Comparison of ENCODE assay signal across 9 cellular contexts in the genomic region with DNA sequence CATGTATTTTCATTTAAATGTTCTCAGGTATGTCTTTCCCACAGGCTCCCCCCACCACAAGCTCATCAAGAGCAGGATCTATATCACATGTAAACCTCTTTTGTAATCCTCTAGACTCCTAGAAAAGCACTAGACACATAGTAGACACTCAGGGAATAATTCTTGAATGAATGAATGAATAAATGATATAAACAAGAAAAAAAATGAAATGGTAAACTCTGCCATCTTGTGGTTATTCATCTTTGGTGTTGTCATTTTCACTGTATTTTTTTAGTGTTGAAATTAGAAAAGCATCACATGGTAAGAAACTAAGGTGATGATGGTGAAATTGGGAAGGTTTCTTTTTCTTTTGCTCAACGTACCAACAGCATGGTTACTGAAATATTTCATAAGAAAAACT. TPM values are rescaled to one million over a fixed set of nuclear protein-coding genes. Genes with fewer than 3 reads are reported as not detected.
A peak's percentile ranks its signal among the peaks of the same experiment; 100 is the strongest.
DNase-seq lines count a peak whose midpoint lies in the region; ATAC-seq, FAIRE-seq and TF ChIP-seq lines count a peak whose summit lies in the region.
"Had no signal": no experiment of that assay in that cellular context is flagged by ENCODE, and none has a peak within 500 bp of the region (broad histone marks: within the 10 kb centered on the region; RNA-seq: fewer than 3 reads in every experiment).

No MANE protein-coding gene starts in this region.

- H3K9me3 ChIP-seq in GM23248 (ENCODE audit: low read depth): no peaks in the 10 kb centered on the region

- H3K4me1 ChIP-seq in GM23248 (ENCODE audit: insufficient read depth): peaks cover 15% of the 10 kb centered on the region

- H3K79me2 ChIP-seq in GM23248 (ENCODE audit: insufficient read depth): no peaks in the 10 kb centered on the region

- H3K27me3 Mint-ChIP-seq in activated T-helper 1 cell treated with anti-CD3 and anti-CD28 coated beads, Interleukin-12 subunit alpha, Interleukin-12 subunit beta, Interleukin-2, Interleukin-4 antibody, amounts not matched to agents 30 ng/mL and 10 ng/mL and 1 ng/mL, durations not matched to agents 14 hours and 24 hours and 36 hours (ENCODE audit: insufficient read depth): no peaks in the 10 kb centered on the region

- TF ChIP-seq CTCF in GM10266 (IDR thresholded peaks at IDR 0.05; ENCODE audit: control insufficient read depth, insufficient read depth, low read depth, missing control alignments): no peak

- 56 to 57% methylated on average over 1 of the region's 1 CpG for WGBS in GM23248 (ENCODE audit: low coverage in 1 of 2, low lambda C conversion rate in 2 of 2, missing lambda C conversion rate in 2 of 2), 2 experiments

- no peak overlapping the region for H3K4me3 Mint-ChIP-seq in activated T-helper 1 cell treated with anti-CD3 and anti-CD28 coated beads, Interleukin-12 subunit alpha, Interleukin-12 subunit beta, Interleukin-2, Interleukin-4 antibody, amounts not matched to agents 30 ng/mL and 10 ng/mL and 1 ng/mL, durations not matched to agents 14 hours and 24 hours and 36 hours

- no peaks in the 10 kb centered on the region for H3K4me1 Mint-ChIP-seq in activated T-helper 1 cell treated with anti-CD3 and anti-CD28 coated beads, Interleukin-12 subunit alpha, Interleukin-12 subunit beta, Interleukin-2, Interleukin-4 antibody, amounts not matched to agents 30 ng/mL and 10 ng/mL and 1 ng/mL, durations not matched to agents 14 hours and 24 hours and 36 hours (ENCODE audit: low read depth)

- no peak overlapping the region for H3K4me3 ChIP-seq in GM23248

- H3K27me3 ChIP-seq in GM23248 (replicated peaks; ENCODE audit: insufficient read depth): no peaks in the 10 kb centered on the region

- no peaks in the 10 kb centered on the region for H4K20me1 ChIP-seq in GM23248 (ENCODE audit: insufficient read depth)

- in situ Hi-C loops in GM23248 (cut with MboI) (no loop called here), SK-MEL-5 (cut with HindIII; ENCODE audit: low pct_unique_long_range_greater_than_20kb, low sequenced_read_pairs) (no loop called here)

- no peak overlapping the region for H2AFZ ChIP-seq in GM23248

- H3K9me2 ChIP-seq in GM23248 (ENCODE audit: insufficient read depth): no peaks in the 10 kb centered on the region

- no peak overlapping the region for H3K9ac ChIP-seq in GM23248

- H3F3A ChIP-seq in GM23248 (ENCODE audit: insufficient read depth): no peaks in the 10 kb centered on the region

- no peak overlapping the region for H3K27ac Mint-ChIP-seq in activated T-helper 1 cell treated with anti-CD3 and anti-CD28 coated beads, Interleukin-12 subunit alpha, Interleukin-12 subunit beta, Interleukin-2, Interleukin-4 antibody, amounts not matched to agents 30 ng/mL and 10 ng/mL and 1 ng/mL, durations not matched to agents 14 hours and 24 hours and 36 hours

- H3K4me2 ChIP-seq in GM23248 (ENCODE audit: unreplicated experiment): no peak overlapping the region

- no peaks in the 10 kb centered on the region for H3K9me3 Mint-ChIP-seq in activated T-helper 1 cell treated with anti-CD3 and anti-CD28 coated beads, Interleukin-12 subunit alpha, Interleukin-12 subunit beta, Interleukin-2, Interleukin-4 antibody, amounts not matched to agents 30 ng/mL and 10 ng/mL and 1 ng/mL, durations not matched to agents 14 hours and 24 hours and 36 hours

- H3K36me3 ChIP-seq in GM23248 (ENCODE audit: low read depth): no peaks in the 10 kb centered on the region

- H3K36me3 Mint-ChIP-seq in activated T-helper 1 cell treated with anti-CD3 and anti-CD28 coated beads, Interleukin-12 subunit alpha, Interleukin-12 subunit beta, Interleukin-2, Interleukin-4 antibody, amounts not matched to agents 30 ng/mL and 10 ng/mL and 1 ng/mL, durations not matched to agents 14 hours and 24 hours and 36 hours (ENCODE audit: low read depth): no peaks in the 10 kb centered on the region

- no peak for ATAC-seq in GM21825 (IDR thresholded peaks at IDR 0.05; ENCODE audit: unreplicated experiment)
- ATAC-seq in activated CD4-positive, CD25-positive, alpha-beta regulatory T cell treated with anti-CD3 and anti-CD28 coated beads, Interleukin-2, amount 50 U/mL, for 24 hours: no peak

- no peak overlapping the region for H3K27ac ChIP-seq in GM23248

- intact Hi-C loops in activated T-helper 1 cell treated with anti-CD3 and anti-CD28 coated beads, Interleukin-12 subunit alpha, Interleukin-12 subunit beta, Interleukin-2, Interleukin-4 antibody, amounts not matched to agents 30 ng/mL and 10 ng/mL and 1 ng/mL, durations not matched to agents 14 hours and 24 hours and 36 hours (cut with micrococcal nuclease): loop anchor here (1.0 kb wide), 2 partner anchors 150 to 166 kb away; no protein-coding TSS in a partner anchor

- peak; percentile 69 for FAIRE-seq in islet of Langerhans (lab: Jason Lieb, UNC)

- DNase-seq in CD1c-positive myeloid dendritic cell (ENCODE audit: extremely low spot score) (peak; percentile 46), GM23248 (peak; percentile 36), SK-MEL-5 (ENCODE audit: low read depth, low spot score) (peak; percentile 65), GM10266 (ENCODE audit: extremely low spot score) (no peak)
- DNase-seq in activated T-helper 1 cell treated with anti-CD3 and anti-CD28 coated beads, Interleukin-12 subunit alpha, Interleukin-12 subunit beta, Interleukin-2, Interleukin-4 antibody, amounts not matched to agents 30 ng/mL and 10 ng/mL and 1 ng/mL, durations not matched to agents 14 hours and 24 hours and 36 hours (ENCODE audit: low spot score): no peak
- DNase-seq: Right ventricle myocardium superior had no signal

RNA-seq across cellular contexts. Expression of a gene that starts 34.2 kb away (rescaled TPM):
- 58.3 and 69.2 TPM in 2 replicates for total RNA-seq in GM23248 (2014; rRNA removed; shearing (Covaris generic))
- polyA plus RNA-seq in GM23248 (2016; fragmentation: Nextera tagmentation; extraction: Ambion mirVana): 78.6 and 80.5 TPM in 2 replicates
- 39.4 and 40.3 TPM in 2 replicates for total RNA-seq in SK-MEL-5 (2014; rRNA removed; shearing (Covaris generic))
- polyA plus RNA-seq in SK-MEL-5 (2015; cell fraction: cytosol; rRNA removed): 31.7 and 34.7 TPM in 2 replicates
- 6.9 and 13.2 TPM in 2 replicates for polyA plus RNA-seq in SK-MEL-5 (2015; cell fraction: nucleus; rRNA removed)
- total RNA-seq in activated T-helper 1 cell treated with anti-CD3 and anti-CD28 coated beads, Interleukin-12 subunit alpha, Interleukin-12 subunit beta, Interleukin-2, Interleukin-4 antibody, amounts not matched to agents 30 ng/mL and 10 ng/mL and 1 ng/mL, durations not matched to agents 14 hours and 24 hours and 36 hours: 21.0 and 23.7 TPM in 2 replicates

Comparison
In these comparisons a context has a peak if more than half of its experiments do, and no peak if none do; other contexts are left out.
1. DNase-seq: peak in CD1c-positive myeloid dendritic cell (single experiment), GM23248 (single experiment) and SK-MEL-5 (single experiment); none in activated T-helper 1 cell treated with anti-CD3 and anti-CD28 coated beads, Interleukin-12 subunit alpha, Interleukin-12 subunit beta, Interleukin-2, Interleukin-4 antibody, amounts not matched to agents 30 ng/mL and 10 ng/mL and 1 ng/mL, durations not matched to agents 14 hours and 24 hours and 36 hours (single experiment) and GM10266 (single experiment).